2 cellular contexts compared by ENCODE assay signal in genomic region chr11:107702723-107703122, GRCh38.
TF ChIP-seq lines count a peak whose summit lies in the region.

No MANE protein-coding gene starts in this region.

TF ChIP-seq in A549, 52 proteins besides CTCF, POLR2A, EP300 and RAD21 (continued from another document):
- TF ChIP-seq PHF8 (IDR thresholded peaks at IDR 0.05; ENCODE audit: borderline replicate concordance, low read depth) (no peak), ATOH8 (CRISPR knock-in tag; IDR thresholded peaks at IDR 0.05; ENCODE audit: low read depth) (no peak), EHF (CRISPR knock-in tag; IDR thresholded peaks at IDR 0.05) (no peak), ZSCAN20 (CRISPR knock-in tag; IDR thresholded peaks at IDR 0.05) (no peak), HDAC2 (IDR thresholded peaks at IDR 0.05) (no peak), RCOR1 (IDR thresholded peaks at IDR 0.05; ENCODE audit: low read depth, low read length) (no peak), FOXS1 (CRISPR knock-in tag; IDR thresholded peaks at IDR 0.05) (no peak), HEYL (CRISPR knock-in tag; IDR thresholded peaks at IDR 0.05) (no peak), MAX (IDR thresholded peaks at IDR 0.05) (no peak)

TF ChIP-seq in IMR-90, 13 proteins besides CTCF, POLR2A, EP300 and RAD21:
- TF ChIP-seq CEBPB (IDR thresholded peaks at IDR 0.05; ENCODE audit: low read depth, low read length): no peak
- TF ChIP-seq RFX5 (IDR thresholded peaks at IDR 0.05; ENCODE audit: low read depth, low read length): no peak
- no peak for TF ChIP-seq FOS (IDR thresholded peaks at IDR 0.05; ENCODE audit: low read depth, low read length)
- TF ChIP-seq ELK1 (IDR thresholded peaks at IDR 0.05; ENCODE audit: borderline replicate concordance, low read depth, low read length): no peak
- TF ChIP-seq MAZ (IDR thresholded peaks at IDR 0.05; ENCODE audit: borderline replicate concordance, low read depth, low read length): no peak
- TF ChIP-seq NFE2L2 (IDR thresholded peaks at IDR 0.05; ENCODE audit: low read depth, low read length): no peak
- TF ChIP-seq MXI1 (IDR thresholded peaks at IDR 0.05; ENCODE audit: borderline replicate concordance, low read depth, low read length): no peak
- TF ChIP-seq CHD1 (IDR thresholded peaks at IDR 0.05; ENCODE audit: low read depth, low read length): no peak
- no peak for TF ChIP-seq USF2 (IDR thresholded peaks at IDR 0.05; ENCODE audit: low read depth, low read length)
- no peak for TF ChIP-seq RCOR1 (IDR thresholded peaks at IDR 0.05; ENCODE audit: insufficient replicate concordance, low read length)
- no peak for TF ChIP-seq BHLHE40 (IDR thresholded peaks at IDR 0.05; ENCODE audit: low read depth, low read length)
- TF ChIP-seq MAFK (IDR thresholded peaks at IDR 0.05; ENCODE audit: low read depth, low read length): no peak
